In genomic region chr12:6547987-6548386, GRCh38 we compare ENCODE assay signal across 11 cellular contexts. TPM values are rescaled to one million over a fixed set of nuclear protein-coding genes. Genes with fewer than 3 reads are reported as not detected.
DNase-seq lines count a peak whose midpoint lies in the region; ATAC-seq and TF ChIP-seq lines count a peak whose summit lies in the region.
"Had no signal": no experiment of that assay in that cellular context is flagged by ENCODE, and none has a peak within 500 bp of the region (broad histone marks: within the 10 kb centered on the region; RNA-seq: fewer than 3 reads in every experiment).

No MANE protein-coding gene starts in this region.

- TF ChIP-seq CTCF in heart left ventricle (IDR thresholded peaks at IDR 0.05), result no peak

- WGBS in heart left ventricle, 4 donors, result 43 to 55% (median 50%) methylated on average over 9 of the region's 9 CpGs

- H3K9me3 ChIP-seq in heart left ventricle, result no peaks in the 10 kb centered on the region
- H3K9me3 ChIP-seq in muscle layer of colon (ENCODE audit: low read length), result no peaks in the 10 kb centered on the region

- H3K27me3 ChIP-seq in heart left ventricle, result no peaks in the 10 kb centered on the region
- no peaks in the 10 kb centered on the region for H3K27me3 ChIP-seq in muscle layer of colon (ENCODE audit: control insufficient read depth in 1 of 2, insufficient read depth in 2 of 2, low read length in 2 of 2)

- H3K36me3 ChIP-seq in heart left ventricle, result peaks cover 0 to 73% (median 55%) of the 10 kb centered on the region in 9 donors
- H3K36me3 ChIP-seq in muscle layer of colon (ENCODE audit: insufficient read depth, low read length), result peaks cover 58% of the 10 kb centered on the region

- H3K4me3 ChIP-seq in heart left ventricle (peak overlapping the region in 1 of 12 donors; percentile 35), muscle layer of colon (ENCODE audit: low read depth in 1 of 2, low read length in 2 of 2) (no peak overlapping the region)
- H3K4me3 ChIP-seq: GM12878 had no signal

- TF ChIP-seq POLR2A in heart left ventricle (IDR thresholded peaks at IDR 0.05) (no peak), erythroblast (IDR thresholded peaks at IDR 0.05; ENCODE audit: low read length) (no peak)

- no peak overlapping the region for H3K9ac ChIP-seq in muscle layer of colon (ENCODE audit: low read length)

- DNase-seq in heart left ventricle (peak in 2 of 5 donors; percentile 57 to 64), cardiac septum (ENCODE audit: low spot score) (no peak), dedifferentiated amniotic fluid mesenchymal stem cell (ENCODE audit: extremely low spot score) (peak; percentile 67), NCI-H446 treated with DMSO at 0.1 percent for 48 hours (lab: John Stamatoyannopoulos, UW) (no peak), erythroblast (lab: John Stamatoyannopoulos, UW) (no peak), HUDEP-2 (lab: John Stamatoyannopoulos, UW; ENCODE audit: unreplicated experiment in 76 of 76) (no peak), foreskin melanocyte (no peak)
- DNase-seq: activated T-cell treated with anti-CD3 and anti-CD28 coated beads, Interleukin-2, amount 50 U/mL, for 4 hours; NCI-H446 had no signal

- ATAC-seq in heart left ventricle, result no peak
- ATAC-seq: activated T-cell treated with anti-CD3 and anti-CD28 coated beads, Interleukin-2, amount 50 U/mL, for 4 hours; GM12878 had no signal

- H3K27ac ChIP-seq in heart left ventricle, result peak overlapping the region in 10 of 12 donors; percentile 24 to 93 (median 61)
- peak overlapping the region; percentile 31 for H3K27ac ChIP-seq in muscle layer of colon (ENCODE audit: low read depth, low read length)

- intact Hi-C loops in heart left ventricle (cut with DNase I) (no loop called here), cardiac septum (cut with DNase I) (no loop called here)

- H3K4me1 ChIP-seq in heart left ventricle, result peaks cover 10 to 65% (median 54%) of the 10 kb centered on the region in 12 donors
- peaks cover 46% of the 10 kb centered on the region for H3K4me1 ChIP-seq in muscle layer of colon (ENCODE audit: insufficient read depth, low read length)

RNA-seq across cellular contexts. Expression of gene IFFO1, which starts 7.9 kb away (rescaled TPM):
- total RNA-seq in heart left ventricle, result 10 to 100 TPM; 13.2 to 27.5 (median 15.0) TPM
- polyA plus RNA-seq in heart left ventricle, result 10 to 100 TPM; 10.3 to 15.4 TPM
- total RNA-seq in cardiac septum, result 24.8 TPM

RNA-seq across cellular contexts. Expression of gene GAPDH, which starts 13.7 kb away (rescaled TPM):
- total RNA-seq in heart left ventricle (1,000 to 10,000 TPM; 3,379 to 7,430 (median 4,887) TPM), cardiac septum (4,827 TPM)
- polyA plus RNA-seq in heart left ventricle, result 1,000 to 10,000 TPM; 4,589 to 6,374 TPM

RNA-seq across cellular contexts. Expression of gene NOP2, which starts 20.1 kb away (rescaled TPM):
- 10 to 100 TPM; 12.9 to 23.8 (median 16.5) TPM for total RNA-seq in heart left ventricle
- polyA plus RNA-seq in heart left ventricle, result 10 to 100 TPM; 15.4 to 30.1 TPM
- 18.5 TPM for total RNA-seq in cardiac septum

RNA-seq across cellular contexts. Expression of gene NCAPD2, which starts 54.1 kb away (rescaled TPM):
- 10 to 100 TPM in 8 of 9 donors, 1 to 10 TPM in 1; 8.4 to 22.4 (median 11.3) TPM for total RNA-seq in heart left ventricle
- polyA plus RNA-seq in heart left ventricle, result 1 to 10 TPM; 3.3 to 8.1 TPM
- total RNA-seq in cardiac septum, result 12.0 TPM

RNA-seq across cellular contexts. Expression of gene MRPL51, which starts 54.9 kb away (rescaled TPM):
- total RNA-seq in heart left ventricle (100 to 1,000 TPM in 8 of 9 donors, 10 to 100 TPM in 1; 95.6 to 300 (median 228) TPM), cardiac septum (174 TPM)
- polyA plus RNA-seq in heart left ventricle, result 100 to 1,000 TPM; 164 to 210 TPM
